In genomic region chr13:49996166-49996915, GRCh38 we compare ENCODE assay signal across 8 cellular contexts. TPM values are rescaled to one million over a fixed set of nuclear protein-coding genes. Genes with fewer than 3 reads are reported as not detected.
A peak's percentile ranks its signal among the peaks of the same experiment; 100 is the strongest.
DNase-seq lines count a peak whose midpoint lies in the region; ATAC-seq and TF ChIP-seq lines count a peak whose summit lies in the region.

No MANE protein-coding gene starts in this region.

- no peaks in the 10 kb centered on the region for H3K9me3 Mint-ChIP-seq in naive thymus-derived CD8-positive, alpha-beta T cell
- no peaks in the 10 kb centered on the region for H3K9me3 Mint-ChIP-seq in stimulated activated effector memory CD8-positive, alpha-beta T cell treated with anti-CD3 and anti-CD28 coated beads, Interleukin-12 subunit alpha, Interleukin-12 subunit beta, amount 100 ng/mL, for 72 hours

- no peaks in the 10 kb centered on the region for H4K20me1 ChIP-seq in fibroblast of lung (ENCODE audit: control insufficient read depth, extremely low read depth, insufficient read depth, low read length)

- peak; percentile 25 for ATAC-seq in GM19468 (IDR thresholded peaks at IDR 0.05; ENCODE audit: extremely low read depth, unreplicated experiment)
- ATAC-seq in naive thymus-derived CD8-positive, alpha-beta T cell = peak; percentile 53 to 66
- peak; percentile 77 for ATAC-seq in stimulated activated effector memory CD8-positive, alpha-beta T cell treated with anti-CD3 and anti-CD28 coated beads, Interleukin-12 subunit alpha, Interleukin-12 subunit beta, amount 100 ng/mL, for 72 hours

- POLR2A ChIA-PET in naive thymus-derived CD8-positive, alpha-beta T cell (lab: Charles Lee) = interaction anchor here (0.6 to 3.2 kb wide), 9 partner anchors 60 to 914 kb away, joined by 3 to 61 read pairs (median 9); partner anchors contain the start of genes RNASEH2B and SPRYD7

- H2AFZ ChIP-seq in fibroblast of lung (ENCODE audit: low read length) = peak overlapping the region; percentile 33

- peak overlapping the region; percentile 81 for H3K27ac ChIP-seq in fibroblast of lung (ENCODE audit: insufficient read depth, low read length)

- peak overlapping the region; percentile 86 for H3K9ac ChIP-seq in fibroblast of lung (ENCODE audit: insufficient read depth, low read length)

- H3K4me1 ChIP-seq in fibroblast of lung (ENCODE audit: control insufficient read depth, extremely low read depth, insufficient read depth, low read length) = peaks cover 7% of the 10 kb centered on the region

- H3K27me3 Mint-ChIP-seq in naive thymus-derived CD8-positive, alpha-beta T cell = no peaks in the 10 kb centered on the region

- H3K27me3 ChIP-seq in fibroblast of lung (ENCODE audit: control insufficient read depth, insufficient read depth, low read length) = no peaks in the 10 kb centered on the region

- no peaks in the 10 kb centered on the region for H3K9me3 ChIP-seq in fibroblast of lung (ENCODE audit: control insufficient read depth, insufficient read depth, low read depth, low read length)

- H3K36me3 ChIP-seq in fibroblast of lung (ENCODE audit: control insufficient read depth, insufficient read depth, low read length) = no peaks in the 10 kb centered on the region

- H3K27ac Mint-ChIP-seq in naive thymus-derived CD8-positive, alpha-beta T cell = peak overlapping the region in 9 of 10 donors; percentile 34 to 87 (median 70)
- peak overlapping the region; percentile 90 for H3K27ac Mint-ChIP-seq in stimulated activated effector memory CD8-positive, alpha-beta T cell treated with anti-CD3 and anti-CD28 coated beads, Interleukin-12 subunit alpha, Interleukin-12 subunit beta, amount 100 ng/mL, for 72 hours

- H3K36me3 Mint-ChIP-seq in naive thymus-derived CD8-positive, alpha-beta T cell = peaks cover 0 to 35% (median 5%) of the 10 kb centered on the region in 3 donors
- peaks cover 51% of the 10 kb centered on the region for H3K36me3 Mint-ChIP-seq in stimulated activated effector memory CD8-positive, alpha-beta T cell treated with anti-CD3 and anti-CD28 coated beads, Interleukin-12 subunit alpha, Interleukin-12 subunit beta, amount 100 ng/mL, for 72 hours

- peak overlapping the region; percentile 57 to 73 (median 64) for H3K4me3 ChIP-seq in fibroblast of lung (replicated peaks in 1 of 4; ENCODE audit: control extremely low read depth in 1 of 4, insufficient read depth in 1 of 4, low read depth in 3 of 4, low read length in 4 of 4)

- DNase-seq in COLO829 (ENCODE audit: low spot score) (peak; percentile 72), HUDEP-2 (lab: John Stamatoyannopoulos, UW; ENCODE audit: unreplicated experiment in 76 of 76) (peak in 74 of 76 experiments; percentile 32 to 93 (median 83)), RPMI7951 (ENCODE audit: low read depth) (peak; percentile 90), fibroblast of lung (ENCODE audit: low read depth in 2 of 2) (peak; percentile 93)
- peak; percentile 72 to 82 for DNase-seq in activated T-helper 1 cell treated with anti-CD3 and anti-CD28 coated beads, Interleukin-2, amount 50 U/mL, for 16 hours (ENCODE audit: low read depth in 1 of 2, low spot score in 1 of 2)
- DNase-seq in naive thymus-derived CD8-positive, alpha-beta T cell = peak; percentile 65 to 87 (median 74)
- DNase-seq in stimulated activated effector memory CD8-positive, alpha-beta T cell treated with anti-CD3 and anti-CD28 coated beads, Interleukin-12 subunit alpha, Interleukin-12 subunit beta, amount 100 ng/mL, for 72 hours (ENCODE audit: low spot score in 2 of 2) = peak; percentile 79 to 90

- no peak for TF ChIP-seq CTCF in fibroblast of lung (conservative IDR thresholded peaks at IDR 0.05 in 1 of 2, IDR thresholded peaks at IDR 0.05 in 1 of 2; ENCODE audit: low read depth in 1 of 2, low read length in 2 of 2)

- H3K4me2 ChIP-seq in fibroblast of lung (ENCODE audit: extremely low read depth, insufficient read depth, low read length) = peak overlapping the region; percentile 83

- H3K4me1 Mint-ChIP-seq in naive thymus-derived CD8-positive, alpha-beta T cell = peaks cover 8 to 47% (median 37%) of the 10 kb centered on the region in 4 donors
- H3K4me1 Mint-ChIP-seq in stimulated activated effector memory CD8-positive, alpha-beta T cell treated with anti-CD3 and anti-CD28 coated beads, Interleukin-12 subunit alpha, Interleukin-12 subunit beta, amount 100 ng/mL, for 72 hours = peaks cover 19% of the 10 kb centered on the region

- H3K79me2 ChIP-seq in fibroblast of lung (ENCODE audit: control insufficient read depth, insufficient read depth, low read length) = peaks cover 27% of the 10 kb centered on the region

- peak overlapping the region; percentile 62 to 93 (median 80) for H3K4me3 Mint-ChIP-seq in naive thymus-derived CD8-positive, alpha-beta T cell
- H3K4me3 Mint-ChIP-seq in stimulated activated effector memory CD8-positive, alpha-beta T cell treated with anti-CD3 and anti-CD28 coated beads, Interleukin-12 subunit alpha, Interleukin-12 subunit beta, amount 100 ng/mL, for 72 hours = peak overlapping the region; percentile 81

RNA-seq across cellular contexts. Expression of gene TRIM13, which starts 0.5 kb away (rescaled TPM):
- total RNA-seq in RPMI7951 (2014; rRNA removed; shearing (Covaris generic)) = 7.4 and 8.4 TPM in 2 replicates
- total RNA-seq in fibroblast of lung = 24.4 and 25.4 TPM in 2 replicates
- 16.0 and 21.1 TPM in 2 replicates for polyA plus RNA-seq in fibroblast of lung
- 14.3 and 17.6 TPM in 2 replicates for polyA plus RNA-seq in fibroblast of lung (2012)
- 4.2 and 11.9 TPM in 2 replicates for polyA minus RNA-seq in fibroblast of lung (ENCODE audit: low replicate concordance)
- total RNA-seq in naive thymus-derived CD8-positive, alpha-beta T cell = 10 to 100 TPM; 17.9 to 21.0 TPM
- polyA plus RNA-seq in naive thymus-derived CD8-positive, alpha-beta T cell = 1 to 10 TPM; 7.3 to 8.5 (median 7.5) TPM

RNA-seq across cellular contexts. Expression of gene KCNRG, which starts 18.9 kb away (rescaled TPM):
- total RNA-seq in RPMI7951 (2014; rRNA removed; shearing (Covaris generic)) = 0.39 and 0.72 TPM in 2 replicates
- 7.4 and 7.7 TPM in 2 replicates for total RNA-seq in fibroblast of lung
- 1.3 and 2.0 TPM in 2 replicates for polyA plus RNA-seq in fibroblast of lung
- 0.13 and 0.66 TPM in 2 replicates for polyA plus RNA-seq in fibroblast of lung (2012)
- polyA minus RNA-seq in fibroblast of lung (ENCODE audit: low replicate concordance) = not detected in 2 replicates
- 1 to 10 TPM in 1 of 2 experiments, under 1 TPM in 1; 0.73 to 1.5 TPM for total RNA-seq in naive thymus-derived CD8-positive, alpha-beta T cell
- under 1 TPM; 0.30 to 0.36 (median 0.31) TPM for polyA plus RNA-seq in naive thymus-derived CD8-positive, alpha-beta T cell

Comparison
In these comparisons a context has a peak if more than half of its experiments do, and no peak if none do; other contexts are left out.
1. Peak in every context shown above with its lines: DNase-seq, ATAC-seq, H3K4me3 ChIP-seq and H3K27ac ChIP-seq.
2. ATAC-seq: peak in every context shown above with its lines; median percentile 77 in stimulated activated effector memory CD8-positive, alpha-beta T cell treated with anti-CD3 and anti-CD28 coated beads, Interleukin-12 subunit alpha, Interleukin-12 subunit beta, amount 100 ng/mL, for 72 hours; 60 in naive thymus-derived CD8-positive, alpha-beta T cell; 25 in GM19468.